ENCODE assay signal across 17 cellular contexts in genomic region chr22:32407332-32407731, GRCh38. TPM values are rescaled to one million over a fixed set of nuclear protein-coding genes. Genes with fewer than 3 reads are reported as not detected.
DNase-seq lines count a peak whose midpoint lies in the region; ATAC-seq and TF ChIP-seq lines count a peak whose summit lies in the region.
"Had no signal": no experiment of that assay in that cellular context is flagged by ENCODE, and none has a peak within 500 bp of the region (broad histone marks: within the 10 kb centered on the region; RNA-seq: fewer than 3 reads in every experiment).

No MANE protein-coding gene starts in this region.

- TF ChIP-seq CTCF in body of pancreas (IDR thresholded peaks at IDR 0.05) (no peak), tibial nerve (IDR thresholded peaks at IDR 0.05) (no peak)

- peak; percentile 90 for DNase-seq in MV-4-11 (lab: John Stamatoyannopoulos, UW)
- DNase-seq in germinal center (ENCODE audit: low spot score), result peak; percentile 42
- no peak for DNase-seq in body of pancreas
- no peak for DNase-seq in NK-92 treated with Interleukin-12 subunit alpha and Interleukin-12 subunit beta, amount 100 ng/mL, for 24 hours (lab: John Stamatoyannopoulos, UW)
- no peak for DNase-seq in tibial nerve (ENCODE audit: low spot score in 2 of 2)
- DNase-seq in HPDE6-E6E7 (ENCODE audit: extremely low spot score), result no peak
- DNase-seq: COR-L47, GM23248, midbrain, NCI-H1092, NCI-H748 treated with DMSO at 0.1 percent for 48 hours, right cardiac atrium, upper lobe of left lung had no signal

- ATAC-seq in GM18499 (IDR thresholded peaks at IDR 0.05; ENCODE audit: insufficient read depth, unreplicated experiment) (peak; percentile 40), GM21576 (IDR thresholded peaks at IDR 0.05; ENCODE audit: unreplicated experiment) (peak; percentile 57), body of pancreas (no peak)
- ATAC-seq: right cardiac atrium had no signal

- H3K27me3 ChIP-seq in body of pancreas, result no peaks in the 10 kb centered on the region
- H3K27me3 ChIP-seq in tibial nerve, result no peaks in the 10 kb centered on the region
- H3K27me3 ChIP-seq: breast epithelium, upper lobe of left lung had no signal

- peak in 1 of 2 donors; percentile 17 for TF ChIP-seq EP300 in tibial nerve (IDR thresholded peaks at IDR 0.05)

- H3K4me1 ChIP-seq in body of pancreas (peaks cover 19% of the 10 kb centered on the region), tibial nerve (peaks cover 0 to 32% (median 16%) of the 10 kb centered on the region in 4 donors)

- H3K9me3 ChIP-seq in body of pancreas (no peaks in the 10 kb centered on the region), tibial nerve (no peaks in the 10 kb centered on the region)
- H3K9me3 ChIP-seq: breast epithelium, upper lobe of left lung had no signal

- H3K36me3 ChIP-seq in body of pancreas (replicated peaks in 1 of 2; ENCODE audit: insufficient read depth in 1 of 2, low read depth in 2 of 2), result peaks cover 7 to 13% of the 10 kb centered on the region in 2 donors
- H3K36me3 ChIP-seq in tibial nerve, result peaks cover 0 to 70% (median 25%) of the 10 kb centered on the region in 3 donors

- TF ChIP-seq POLR2A in body of pancreas (IDR thresholded peaks at IDR 0.05) (no peak), tibial nerve (IDR thresholded peaks at IDR 0.05) (no peak)

- 87 to 92% methylated on average over 3 of the region's 3 CpGs for WGBS in body of pancreas, 2 donors
- WGBS in tibial nerve, 2 donors, result 88 to 90% methylated on average over 3 of the region's 3 CpGs

- no peak overlapping the region for H3K27ac ChIP-seq in body of pancreas
- H3K27ac ChIP-seq in tibial nerve, result no peak overlapping the region
- H3K27ac ChIP-seq: breast epithelium, epithelial cell of prostate, GM23248, upper lobe of left lung had no signal

- H3K4me3 ChIP-seq in body of pancreas (no peak overlapping the region), tibial nerve (no peak overlapping the region)
- H3K4me3 ChIP-seq: breast epithelium, GM23248, upper lobe of left lung had no signal

- intact Hi-C loops in body of pancreas (cut with DNase I), result no loop called here

RNA-seq across cellular contexts. Expression of gene RTCB, which starts 4.7 kb away (rescaled TPM):
- total RNA-seq in body of pancreas (10 to 100 TPM; 50.6 to 64.3 TPM), tibial nerve (10 to 100 TPM; 43.2 to 72.5 (median 49.2) TPM)

RNA-seq across cellular contexts. Expression of gene RFPL3, which starts 49.7 kb away (rescaled TPM):
- not detected for total RNA-seq in body of pancreas
- total RNA-seq in tibial nerve, result not detected
- total RNA-seq: breast epithelium, GM23248, right cardiac atrium, upper lobe of left lung had no signal

RNA-seq across cellular contexts. Expression of gene BPIFC, which starts 56.9 kb away (rescaled TPM):
- not detected for total RNA-seq in body of pancreas
- total RNA-seq in tibial nerve, result not detected
- total RNA-seq: breast epithelium, GM23248, right cardiac atrium, upper lobe of left lung had no signal

Comparison
In these comparisons a context has a peak if more than half of its experiments do, and no peak if none do; other contexts are left out.
1. DNase-seq: peak in MV-4-11 (single experiment) and germinal center (single experiment); none in body of pancreas (0 of 4), NK-92 treated with Interleukin-12 subunit alpha and Interleukin-12 subunit beta, amount 100 ng/mL, for 24 hours (single experiment), tibial nerve (0 of 2) and HPDE6-E6E7 (single experiment).